1 cellular context compared by ENCODE assay signal in the genomic region with DNA sequence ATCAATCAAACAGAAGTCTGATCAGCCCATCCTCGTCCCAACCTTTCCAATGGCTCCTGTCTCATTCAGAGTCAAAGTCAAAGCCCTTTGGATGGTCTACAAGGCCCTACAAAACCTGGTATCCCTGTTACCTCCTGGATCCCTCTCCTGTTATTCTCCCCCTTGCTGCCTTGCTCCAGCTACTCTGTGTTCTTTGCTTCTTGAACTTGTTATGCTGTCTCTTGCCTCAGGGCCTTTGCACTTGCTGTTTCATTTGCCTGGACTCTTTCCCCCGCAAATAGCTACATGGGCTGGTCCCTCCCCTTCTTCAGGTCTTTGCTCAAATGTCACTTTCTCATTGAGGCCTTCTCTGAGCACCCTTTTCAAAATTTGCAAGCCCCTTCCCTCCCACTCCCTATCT.
TF ChIP-seq lines count a peak whose summit lies in the region.

No MANE protein-coding gene starts in this region.

TF ChIP-seq in K562, 482 proteins besides CTCF, POLR2A, EP300 and RAD21:
- TF ChIP-seq, protein P1, sequence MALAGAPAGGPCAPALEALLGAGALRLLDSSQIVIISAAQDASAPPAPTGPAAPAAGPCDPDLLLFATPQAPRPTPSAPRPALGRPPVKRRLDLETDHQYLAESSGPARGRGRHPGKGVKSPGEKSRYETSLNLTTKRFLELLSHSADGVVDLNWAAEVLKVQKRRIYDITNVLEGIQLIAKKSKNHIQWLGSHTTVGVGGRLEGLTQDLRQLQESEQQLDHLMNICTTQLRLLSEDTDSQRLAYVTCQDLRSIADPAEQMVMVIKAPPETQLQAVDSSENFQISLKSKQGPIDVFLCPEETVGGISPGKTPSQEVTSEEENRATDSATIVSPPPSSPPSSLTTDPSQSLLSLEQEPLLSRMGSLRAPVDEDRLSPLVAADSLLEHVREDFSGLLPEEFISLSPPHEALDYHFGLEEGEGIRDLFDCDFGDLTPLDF (CRISPR knock-in tag; IDR thresholded peaks at IDR 0.05): no peak
- TF ChIP-seq PTBP1 (IDR thresholded peaks at IDR 0.05; ENCODE audit: low read depth, low read length) (0 out of 2 replicates have a peak, but pooled peaks have one; percentile 52), XRCC4 (IDR thresholded peaks at IDR 0.05; ENCODE audit: extremely low read depth, insufficient read depth, insufficient read length) (no peak), SMARCA5 (IDR thresholded peaks at IDR 0.05) (peak; percentile 78; the same call in 1 of the 2 replicates), RBM25 (IDR thresholded peaks at IDR 0.05; ENCODE audit: low read depth, low read length, severe bottlenecking) (peak; percentile 85), BCOR (IDR thresholded peaks at IDR 0.05) (peak; percentile 74), ZNF644 (tag; IDR thresholded peaks at IDR 0.05; ENCODE audit: low read depth) (no peak), KDM1A (IDR thresholded peaks at IDR 0.05) (peak; percentile 14 to 45; a peak in 1 of 4 replicates)
- TF ChIP-seq, protein P2, sequence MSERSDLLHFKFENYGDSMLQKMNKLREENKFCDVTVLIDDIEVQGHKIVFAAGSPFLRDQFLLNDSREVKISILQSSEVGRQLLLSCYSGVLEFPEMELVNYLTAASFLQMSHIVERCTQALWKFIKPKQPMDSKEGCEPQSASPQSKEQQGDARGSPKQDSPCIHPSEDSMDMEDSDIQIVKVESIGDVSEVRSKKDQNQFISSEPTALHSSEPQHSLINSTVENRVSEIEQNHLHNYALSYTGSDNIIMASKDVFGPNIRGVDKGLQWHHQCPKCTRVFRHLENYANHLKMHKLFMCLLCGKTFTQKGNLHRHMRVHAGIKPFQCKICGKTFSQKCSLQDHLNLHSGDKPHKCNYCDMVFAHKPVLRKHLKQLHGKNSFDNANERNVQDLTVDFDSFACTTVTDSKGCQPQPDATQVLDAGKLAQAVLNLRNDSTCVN (CRISPR knock-in tag; IDR thresholded peaks at IDR 0.05): no peak
